In genomic region chr1:94329986-94330385, GRCh38 we compare ENCODE assay signal across 11 cellular contexts.
DNase-seq lines count a peak whose midpoint lies in the region; ATAC-seq and TF ChIP-seq lines count a peak whose summit lies in the region.
"Had no signal": no experiment of that assay in that cellular context is flagged by ENCODE, and none has a peak within 500 bp of the region (broad histone marks: within the 10 kb centered on the region; RNA-seq: fewer than 3 reads in every experiment).

No MANE protein-coding gene starts in this region.

- peaks cover 1% of the 10 kb centered on the region for H3K36me3 Mint-ChIP-seq in activated naive CD8-positive, alpha-beta T cell treated with anti-CD3 and anti-CD28 coated beads, Interleukin-2, amount 10 ng/mL, durations not matched to agents 7 days and 5 days
- no peaks in the 10 kb centered on the region for H3K36me3 Mint-ChIP-seq in activated naive CD8-positive, alpha-beta T cell treated with anti-CD3 and anti-CD28 coated beads for 36 hours
- H3K36me3 Mint-ChIP-seq: activated naive CD4-positive, alpha-beta T cell treated with anti-CD3 and anti-CD28 coated beads, Interleukin-2, amount 10 ng/mL, durations not matched to agents 7 days and 5 days had no signal

- H3K4me1 ChIP-seq in upper lobe of right lung = peaks cover 35% of the 10 kb centered on the region
- peaks cover 42% of the 10 kb centered on the region for H3K4me1 ChIP-seq in psoas muscle

- peak; percentile 49 for TF ChIP-seq CTCF in upper lobe of right lung (IDR thresholded peaks at IDR 0.05)
- TF ChIP-seq CTCF in psoas muscle (IDR thresholded peaks at IDR 0.05) = no peak

- H3K4me3 ChIP-seq in upper lobe of right lung = no peak overlapping the region
- H3K4me3 ChIP-seq in psoas muscle = no peak overlapping the region

- H3K27ac Mint-ChIP-seq in activated naive CD8-positive, alpha-beta T cell treated with anti-CD3 and anti-CD28 coated beads, Interleukin-2, amount 10 ng/mL, durations not matched to agents 7 days and 5 days = peak overlapping the region; percentile 22
- no peak overlapping the region for H3K27ac Mint-ChIP-seq in activated naive CD8-positive, alpha-beta T cell treated with anti-CD3 and anti-CD28 coated beads for 36 hours
- H3K27ac Mint-ChIP-seq: activated naive CD4-positive, alpha-beta T cell treated with anti-CD3 and anti-CD28 coated beads, Interleukin-2, amount 10 ng/mL, durations not matched to agents 7 days and 5 days; CD14-positive monocyte had no signal

- POLR2A ChIA-PET in activated naive CD8-positive, alpha-beta T cell treated with anti-CD3 and anti-CD28 coated beads, Interleukin-2, amount 10 ng/mL, durations not matched to agents 7 days and 5 days (lab: Charles Lee) = no interaction called here

- H3K36me3 ChIP-seq in upper lobe of right lung = no peaks in the 10 kb centered on the region
- H3K36me3 ChIP-seq in psoas muscle (ENCODE audit: insufficient read depth in 1 of 2, low read depth in 1 of 2) = no peaks in the 10 kb centered on the region

- no peaks in the 10 kb centered on the region for H3K9me3 Mint-ChIP-seq in activated naive CD8-positive, alpha-beta T cell treated with anti-CD3 and anti-CD28 coated beads, Interleukin-2, amount 10 ng/mL, durations not matched to agents 7 days and 5 days
- H3K9me3 Mint-ChIP-seq in activated naive CD8-positive, alpha-beta T cell treated with anti-CD3 and anti-CD28 coated beads for 36 hours = no peaks in the 10 kb centered on the region
- H3K9me3 Mint-ChIP-seq: activated naive CD4-positive, alpha-beta T cell treated with anti-CD3 and anti-CD28 coated beads, Interleukin-2, amount 10 ng/mL, durations not matched to agents 7 days and 5 days had no signal

- H3K27me3 ChIP-seq in upper lobe of right lung (no peaks in the 10 kb centered on the region), psoas muscle (ENCODE audit: insufficient read depth in 3 of 3, low read length in 2 of 3) (no peaks in the 10 kb centered on the region)

- H3K4me1 Mint-ChIP-seq in activated naive CD8-positive, alpha-beta T cell treated with anti-CD3 and anti-CD28 coated beads, Interleukin-2, amount 10 ng/mL, durations not matched to agents 7 days and 5 days = peaks cover 13% of the 10 kb centered on the region
- H3K4me1 Mint-ChIP-seq in activated naive CD8-positive, alpha-beta T cell treated with anti-CD3 and anti-CD28 coated beads for 36 hours = peaks cover 10% of the 10 kb centered on the region
- H3K4me1 Mint-ChIP-seq: activated naive CD4-positive, alpha-beta T cell treated with anti-CD3 and anti-CD28 coated beads, Interleukin-2, amount 10 ng/mL, durations not matched to agents 7 days and 5 days had no signal

- H3K27ac ChIP-seq in upper lobe of right lung (peak overlapping the region; percentile 21), psoas muscle (no peak overlapping the region)

- ATAC-seq in activated naive CD8-positive, alpha-beta T cell treated with anti-CD3 and anti-CD28 coated beads, Interleukin-2, amount 10 ng/mL, durations not matched to agents 7 days and 5 days (ENCODE audit: low read depth) = peak; percentile 56
- ATAC-seq in upper lobe of right lung (peak; percentile 48), psoas muscle (no peak)

- H3K27me3 Mint-ChIP-seq in activated naive CD8-positive, alpha-beta T cell treated with anti-CD3 and anti-CD28 coated beads, Interleukin-2, amount 10 ng/mL, durations not matched to agents 7 days and 5 days = peaks cover 36% of the 10 kb centered on the region
- H3K27me3 Mint-ChIP-seq in activated naive CD8-positive, alpha-beta T cell treated with anti-CD3 and anti-CD28 coated beads for 36 hours = peaks cover 41% of the 10 kb centered on the region

- DNase-seq in activated naive CD8-positive, alpha-beta T cell treated with anti-CD3 and anti-CD28 coated beads, Interleukin-2, amount 10 ng/mL, durations not matched to agents 7 days and 5 days = no peak
- DNase-seq in activated naive CD8-positive, alpha-beta T cell treated with anti-CD3 and anti-CD28 coated beads for 36 hours = no peak
- DNase-seq in amniotic epithelial cell (ENCODE audit: low read depth) (peak; percentile 37), iPS DF 4.7 (ENCODE audit: extremely low read depth, low spot score) (peak; percentile 36), upper lobe of right lung (no peak), NCI-H82 (lab: John Stamatoyannopoulos, UW) (no peak), NCI-H226 (no peak), psoas muscle (no peak)
- DNase-seq: activated naive CD4-positive, alpha-beta T cell treated with anti-CD3 and anti-CD28 coated beads, Interleukin-2, amount 10 ng/mL, durations not matched to agents 7 days and 5 days; NCI-H510A had no signal

- 23 to 26% (median 25%) methylated on average over 3 of the region's 3 CpGs for WGBS in psoas muscle, 3 donors

- intact Hi-C loops in upper lobe of right lung (cut with DNase I) (loop anchor here (10.0 kb wide), 2 partner anchors 95 to 275 kb away; partner anchors contain the start of gene ARHGAP29), psoas muscle (cut with DNase I) (loop anchor here in 1 of 2 donors (5.0 kb wide), 1 partner anchor 93 kb away; the partner anchor contains the start of gene ARHGAP29)

- H3K9me3 ChIP-seq in upper lobe of right lung (no peaks in the 10 kb centered on the region), psoas muscle (no peaks in the 10 kb centered on the region)

- peak overlapping the region; percentile 39 for H3K4me3 Mint-ChIP-seq in activated naive CD8-positive, alpha-beta T cell treated with anti-CD3 and anti-CD28 coated beads, Interleukin-2, amount 10 ng/mL, durations not matched to agents 7 days and 5 days
- no peak overlapping the region for H3K4me3 Mint-ChIP-seq in activated naive CD8-positive, alpha-beta T cell treated with anti-CD3 and anti-CD28 coated beads for 36 hours
- H3K4me3 Mint-ChIP-seq: activated naive CD4-positive, alpha-beta T cell treated with anti-CD3 and anti-CD28 coated beads, Interleukin-2, amount 10 ng/mL, durations not matched to agents 7 days and 5 days had no signal

Comparison
In these comparisons a context has a peak if more than half of its experiments do, and no peak if none do; other contexts are left out.
1. ATAC-seq: peak in activated naive CD8-positive, alpha-beta T cell treated with anti-CD3 and anti-CD28 coated beads, Interleukin-2, amount 10 ng/mL, durations not matched to agents 7 days and 5 days (single experiment) and upper lobe of right lung (single experiment); none in psoas muscle (0 of 4).
2. DNase-seq: peak in amniotic epithelial cell (single experiment) and iPS DF 4.7 (single experiment); none in activated naive CD8-positive, alpha-beta T cell treated with anti-CD3 and anti-CD28 coated beads, Interleukin-2, amount 10 ng/mL, durations not matched to agents 7 days and 5 days (single experiment), activated naive CD8-positive, alpha-beta T cell treated with anti-CD3 and anti-CD28 coated beads for 36 hours (single experiment), upper lobe of right lung (single experiment), NCI-H82 (single experiment), NCI-H226 (single experiment) and psoas muscle (0 of 2).